Comparison of ENCODE assay signal across 8 cellular contexts in the genomic region with DNA sequence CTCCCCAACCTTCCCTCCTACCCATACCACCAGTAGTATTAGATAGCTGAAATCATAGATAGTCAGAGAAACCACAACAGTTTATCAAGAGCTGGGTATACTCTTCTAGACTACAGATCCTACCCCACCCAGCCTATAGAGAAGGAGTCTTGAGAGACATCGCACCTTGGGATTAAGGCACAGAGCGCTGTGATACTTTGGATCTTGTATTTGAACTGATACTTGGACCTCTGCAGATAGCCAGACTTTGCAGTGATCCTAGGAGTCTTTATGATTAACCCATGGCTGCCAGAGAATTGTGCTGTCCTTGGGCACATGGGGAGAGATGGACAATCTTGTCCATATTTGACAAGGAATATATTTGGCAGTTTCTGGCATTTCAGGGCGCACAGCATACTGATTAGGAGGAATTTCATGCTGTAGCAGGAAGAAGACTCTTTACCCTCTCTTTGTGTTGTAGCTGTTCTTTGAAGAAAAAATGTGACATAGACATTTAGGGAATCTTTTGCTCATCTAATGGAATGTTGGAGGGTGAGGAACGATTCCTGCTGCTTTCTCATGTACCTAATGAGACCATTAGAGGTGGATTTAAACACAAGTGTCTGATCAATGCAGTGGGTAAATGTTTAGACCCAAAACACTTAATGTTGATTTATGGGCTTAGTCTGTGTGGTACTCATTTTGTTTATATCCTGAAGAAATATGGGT. TPM values are rescaled to one million over a fixed set of nuclear protein-coding genes. Genes with fewer than 3 reads are reported as not detected.
DNase-seq lines count a peak whose midpoint lies in the region; FAIRE-seq and TF ChIP-seq lines count a peak whose summit lies in the region.

No MANE protein-coding gene starts in this region.

- H3K27me3 Mint-ChIP-seq in neural crest cell (ENCODE audit: low read depth) = no peaks in the 10 kb centered on the region

- peaks cover 31% of the 10 kb centered on the region for H3K4me1 Mint-ChIP-seq in neural crest cell

- no peaks in the 10 kb centered on the region for H3K9me3 Mint-ChIP-seq in neural crest cell

- H3K4me1 ChIP-seq in esophagus squamous epithelium = peaks cover 14 to 83% (median 17%) of the 10 kb centered on the region in 3 donors

- 12 to 15% methylated on average over 4 of the region's 4 CpGs for WGBS in esophagus squamous epithelium, 2 donors

- no peak for TF ChIP-seq CTCF in esophagus squamous epithelium (IDR thresholded peaks at IDR 0.05)
- no peak for TF ChIP-seq CTCF in neural crest cell (conservative IDR thresholded peaks at IDR 0.05)

- peak overlapping the region; percentile 86 for H3K27ac Mint-ChIP-seq in neural crest cell (ENCODE audit: unreplicated experiment)

- peak overlapping the region; percentile 93 for H3K27ac ChIP-seq in SK-N-MC
- peak overlapping the region; percentile 78 to 91 (median 90) for H3K27ac ChIP-seq in esophagus squamous epithelium

- FAIRE-seq in GM12891 (lab: Jason Lieb, UNC) = no peak

- in situ Hi-C loops in G401 (cut with HindIII; ENCODE audit: low sequenced_read_pairs) = no loop called here

- intact Hi-C loops in esophagus squamous epithelium (cut with DNase I) = no loop called here

- H3K27me3 ChIP-seq in esophagus squamous epithelium = no peaks in the 10 kb centered on the region

- H3K9ac ChIP-seq in SK-N-MC (ENCODE audit: insufficient read length) = peak overlapping the region; percentile 93

- H3K36me3 ChIP-seq in SK-N-MC (ENCODE audit: insufficient read depth, low read length) (no peaks in the 10 kb centered on the region), esophagus squamous epithelium (no peaks in the 10 kb centered on the region)

- H3K9me3 ChIP-seq in SK-N-MC (ENCODE audit: low read depth, low read length) = no peaks in the 10 kb centered on the region
- H3K9me3 ChIP-seq in esophagus squamous epithelium = no peaks in the 10 kb centered on the region

- no peaks in the 10 kb centered on the region for H3K36me3 Mint-ChIP-seq in neural crest cell (ENCODE audit: low read depth)

- TF ChIP-seq POLR2A in esophagus squamous epithelium (IDR thresholded peaks at IDR 0.05) (no peak), GM12891 (IDR thresholded peaks at IDR 0.05; ENCODE audit: low read depth, low read length) (no peak)

- H3K4me3 ChIP-seq in SK-N-MC (peak overlapping the region; percentile 95), esophagus squamous epithelium (peak overlapping the region; percentile 32 to 67 (median 56))

- peak; percentile 55 for DNase-seq in G401 (ENCODE audit: low spot score)
- DNase-seq in SK-N-MC (ENCODE audit: low read depth, low spot score) = no peak
- DNase-seq in esophagus squamous epithelium (lab: John Stamatoyannopoulos, UW) = no peak
- no peak for DNase-seq in neural crest cell (ENCODE audit: low read depth, low spot score)
- no peak for DNase-seq in NCI-H69 (lab: John Stamatoyannopoulos, UW)
- DNase-seq in GM12891 (ENCODE audit: insufficient read length, low spot score) = no peak
- DNase-seq in DMS114 treated with DMSO at 0.1 percent for 48 hours (lab: John Stamatoyannopoulos, UW; ENCODE audit: unreplicated experiment) = no peak
- DNase-seq in GOT3 (lab: John Stamatoyannopoulos, UW) = no peak

- H3K4me3 Mint-ChIP-seq in neural crest cell = peak overlapping the region; percentile 90

TF ChIP-seq in GM12891, 5 proteins besides CTCF, POLR2A, EP300 and RAD21:
- TF ChIP-seq POLR2AphosphoS5 (IDR thresholded peaks at IDR 0.05; ENCODE audit: low read depth, low read length) (no peak), PAX5 (IDR thresholded peaks at IDR 0.05; ENCODE audit: insufficient read depth, low read length, severe bottlenecking) (no peak), SPI1 (IDR thresholded peaks at IDR 0.05; ENCODE audit: low read depth, low read length) (no peak), POU2F2 (IDR thresholded peaks at IDR 0.05; ENCODE audit: low read depth, low read length) (no peak), TAF1 (IDR thresholded peaks at IDR 0.05; ENCODE audit: low read depth, low read length) (no peak)
TF ChIP-seq in GM12891: peak in this region for 0.

RNA-seq across cellular contexts. Expression of a gene that starts 1.0 kb away (rescaled TPM):
- total RNA-seq in G401 (2014; rRNA removed; shearing (Covaris generic)) = 3.4 and 3.8 TPM in 2 replicates
- 10 to 100 TPM in 1 of 4 donors, 1 to 10 TPM in 3; 4.0 to 16.8 (median 6.8) TPM for total RNA-seq in esophagus squamous epithelium
- total RNA-seq in neural crest cell = 29.3 and 33.5 TPM in 2 replicates
- 2.3 TPM for polyA plus RNA-seq in GM12891 (2012; ENCODE audit: low read depth, missing spikeins)

RNA-seq across cellular contexts. Expression of a gene that starts 34.7 kb away (rescaled TPM):
- 0.12 and 1.2 TPM in 2 replicates for total RNA-seq in G401 (2014; rRNA removed; shearing (Covaris generic))
- total RNA-seq in esophagus squamous epithelium (10 to 100 TPM in 1 of 4 donors, 1 to 10 TPM in 3; 4.9 to 10.5 (median 7.8) TPM), neural crest cell (0.30 and 0.35 TPM in 2 replicates)
- polyA plus RNA-seq in GM12891 (2012; ENCODE audit: low read depth, missing spikeins) = 3.4 TPM

RNA-seq across cellular contexts. Expression of a gene that starts 54.3 kb away (rescaled TPM):
- 2.5 and 2.8 TPM in 2 replicates for total RNA-seq in G401 (2014; rRNA removed; shearing (Covaris generic))
- total RNA-seq in esophagus squamous epithelium (1 to 10 TPM; 2.3 to 3.6 (median 2.9) TPM), neural crest cell (4.9 and 5.1 TPM in 2 replicates)
- 1.8 TPM for polyA plus RNA-seq in GM12891 (2012; ENCODE audit: low read depth, missing spikeins)
